ENCODE assay signal across 2 cellular contexts in genomic region chr16:2479996-2480395, GRCh38. TPM values are rescaled to one million over a fixed set of nuclear protein-coding genes. Genes with fewer than 3 reads are reported as not detected.
"Had no signal": no experiment of that assay in that cellular context is flagged by ENCODE, and none has a peak within 500 bp of the region (broad histone marks: within the 10 kb centered on the region; RNA-seq: fewer than 3 reads in every experiment).

No MANE protein-coding gene starts in this region.

RNA-seq across cellular contexts. Expression of gene NTN3, which starts 8.9 kb away (rescaled TPM):
- total RNA-seq: HT1080 had no signal
- polyA plus RNA-seq: IgD-negative memory B cell had no signal
